Comparison of ENCODE assay signal across 8 cellular contexts in genomic region chr7:74174606-74175082, GRCh38. TPM values are rescaled to one million over a fixed set of nuclear protein-coding genes. Genes with fewer than 3 reads are reported as not detected.
DNase-seq lines count a peak whose midpoint lies in the region; ATAC-seq and TF ChIP-seq lines count a peak whose summit lies in the region.

No MANE protein-coding gene starts in this region.

- H3K4me1 ChIP-seq in OCI-LY3 (ENCODE audit: low read length), result peaks cover 42% of the 10 kb centered on the region
- H3K4me1 ChIP-seq in adipocyte (ENCODE audit: control insufficient read depth, insufficient read depth, low read length), result peaks cover 57% of the 10 kb centered on the region
- peaks cover 68% of the 10 kb centered on the region for H3K4me1 ChIP-seq in left ventricle myocardium inferior
- H3K4me1 ChIP-seq in psoas muscle, result peaks cover 50% of the 10 kb centered on the region

- H3K4me2 ChIP-seq in OCI-LY3 (ENCODE audit: low read length), result peak overlapping the region; percentile 74

- TF ChIP-seq CTCF in OCI-LY3 (IDR thresholded peaks at IDR 0.05; ENCODE audit: low read depth, low read length) (no peak), left ventricle myocardium inferior (IDR thresholded peaks at IDR 0.05; ENCODE audit: borderline replicate concordance) (no peak), psoas muscle (IDR thresholded peaks at IDR 0.05) (no peak)

- 0 to 1% (median 0%) methylated on average over 40 to 43 of the region's 43 CpGs for WGBS in psoas muscle, 3 donors

- intact Hi-C loops in left ventricle myocardium inferior (cut with micrococcal nuclease), result no loop called here
- intact Hi-C loops in psoas muscle (cut with DNase I), result loop anchor here (5.0 kb wide), 2 partner anchors 67 to 107 kb away; no protein-coding TSS in a partner anchor

- H3K9ac ChIP-seq in OCI-LY3 (ENCODE audit: low read length) (peak overlapping the region; percentile 87), adipocyte (ENCODE audit: low read length) (peak overlapping the region; percentile 99)

- peaks cover 28% of the 10 kb centered on the region for H3K36me3 ChIP-seq in OCI-LY3 (replicated peaks; ENCODE audit: low read depth, low read length)
- peaks cover 15% of the 10 kb centered on the region for H3K36me3 ChIP-seq in adipocyte (ENCODE audit: control insufficient read depth, insufficient read depth, low read length, severe bottlenecking)
- H3K36me3 ChIP-seq in left ventricle myocardium inferior, result peaks cover 13% of the 10 kb centered on the region
- peaks cover 0 to 24% of the 10 kb centered on the region in 2 donors for H3K36me3 ChIP-seq in psoas muscle (ENCODE audit: insufficient read depth in 1 of 2, low read depth in 1 of 2)

- H4K20me1 ChIP-seq in OCI-LY3 (ENCODE audit: insufficient read depth, low read length), result peaks cover 49% of the 10 kb centered on the region

- no peak overlapping the region for H2AFZ ChIP-seq in OCI-LY3 (ENCODE audit: low read depth, low read length)

- H3K79me2 ChIP-seq in OCI-LY3 (ENCODE audit: low read length), result peaks cover 65% of the 10 kb centered on the region

- peak overlapping the region; percentile 93 for H3K4me3 ChIP-seq in OCI-LY3 (ENCODE audit: low read length)
- peak overlapping the region; percentile 91 for H3K4me3 ChIP-seq in adipocyte (ENCODE audit: low read length)
- H3K4me3 ChIP-seq in left ventricle myocardium inferior, result peak overlapping the region; percentile 96
- H3K4me3 ChIP-seq in psoas muscle, result peak overlapping the region; percentile 96

- ATAC-seq in HG02884 (IDR thresholded peaks at IDR 0.05; ENCODE audit: unreplicated experiment), result peak; percentile 30
- peak; percentile 26 to 58 (median 34) for ATAC-seq in psoas muscle

- peak overlapping the region; percentile 41 for H3K27ac ChIP-seq in OCI-LY3 (ENCODE audit: low read length)
- peak overlapping the region; percentile 98 for H3K27ac ChIP-seq in left ventricle myocardium inferior (replicated peaks)
- H3K27ac ChIP-seq in psoas muscle, result peak overlapping the region; percentile 97

- peak; percentile 7 to 41 (median 29) for DNase-seq in activated CD4-positive, CD25-positive, alpha-beta regulatory T cell (lab: John Stamatoyannopoulos, UW)
- no peak for DNase-seq in activated CD4-positive, CD25-positive, alpha-beta regulatory T cell treated with anti-CD3 and anti-CD28 coated beads, Interleukin-2, amount 50 U/mL, for 72 hours
- DNase-seq in adipocyte (ENCODE audit: low read depth), result peak; percentile 84
- DNase-seq in left ventricle myocardium inferior, result peak; percentile 27
- peak; percentile 55 to 82 for DNase-seq in psoas muscle
- no peak for DNase-seq in NCI-H2107 (lab: John Stamatoyannopoulos, UW)

- H3K9me3 ChIP-seq in OCI-LY3 (ENCODE audit: insufficient read depth, low read length) (no peaks in the 10 kb centered on the region), adipocyte (ENCODE audit: control insufficient read depth, low read length) (no peaks in the 10 kb centered on the region), left ventricle myocardium inferior (replicated peaks) (no peaks in the 10 kb centered on the region), psoas muscle (no peaks in the 10 kb centered on the region)

- H3K27me3 ChIP-seq in OCI-LY3 (ENCODE audit: low read depth, low read length), result no peaks in the 10 kb centered on the region
- no peaks in the 10 kb centered on the region for H3K27me3 ChIP-seq in adipocyte (replicated peaks; ENCODE audit: control insufficient read depth, insufficient read depth, low read length)
- H3K27me3 ChIP-seq in left ventricle myocardium inferior (ENCODE audit: low read depth), result no peaks in the 10 kb centered on the region
- H3K27me3 ChIP-seq in psoas muscle (ENCODE audit: insufficient read depth in 3 of 3, low read length in 2 of 3), result no peaks in the 10 kb centered on the region

RNA-seq across cellular contexts. Expression of gene EIF4H, which starts 0.5 kb away (rescaled TPM):
- total RNA-seq in left ventricle myocardium inferior (159 TPM), psoas muscle (100 to 1,000 TPM; 223 to 327 (median 284) TPM)
- polyA plus RNA-seq in psoas muscle, result 100 to 1,000 TPM; 196 to 263 (median 221) TPM

RNA-seq across cellular contexts. Expression of gene LAT2, which starts 35.2 kb away (rescaled TPM):
- total RNA-seq in left ventricle myocardium inferior, result 2.4 TPM
- total RNA-seq in psoas muscle, result 1 to 10 TPM; 1.9 to 3.3 (median 2.7) TPM
- polyA plus RNA-seq in psoas muscle, result 1 to 10 TPM; 1.2 to 3.4 (median 2.9) TPM

Comparison
In these comparisons a context has a peak if more than half of its experiments do, and no peak if none do; other contexts are left out.
1. DNase-seq: peak in activated CD4-positive, CD25-positive, alpha-beta regulatory T cell (4 of 4), adipocyte (single experiment), left ventricle myocardium inferior (single experiment) and psoas muscle (2 of 2); none in activated CD4-positive, CD25-positive, alpha-beta regulatory T cell treated with anti-CD3 and anti-CD28 coated beads, Interleukin-2, amount 50 U/mL, for 72 hours (single experiment) and NCI-H2107 (single experiment).
2. H3K27ac ChIP-seq: peak in every context shown above with its lines; median percentile 98 in left ventricle myocardium inferior; 97 in psoas muscle; 41 in OCI-LY3.
3. Peak in every context shown above with its lines, with median percentiles within 50 percentile points of each other: H3K4me3 ChIP-seq.